In the genomic region with DNA sequence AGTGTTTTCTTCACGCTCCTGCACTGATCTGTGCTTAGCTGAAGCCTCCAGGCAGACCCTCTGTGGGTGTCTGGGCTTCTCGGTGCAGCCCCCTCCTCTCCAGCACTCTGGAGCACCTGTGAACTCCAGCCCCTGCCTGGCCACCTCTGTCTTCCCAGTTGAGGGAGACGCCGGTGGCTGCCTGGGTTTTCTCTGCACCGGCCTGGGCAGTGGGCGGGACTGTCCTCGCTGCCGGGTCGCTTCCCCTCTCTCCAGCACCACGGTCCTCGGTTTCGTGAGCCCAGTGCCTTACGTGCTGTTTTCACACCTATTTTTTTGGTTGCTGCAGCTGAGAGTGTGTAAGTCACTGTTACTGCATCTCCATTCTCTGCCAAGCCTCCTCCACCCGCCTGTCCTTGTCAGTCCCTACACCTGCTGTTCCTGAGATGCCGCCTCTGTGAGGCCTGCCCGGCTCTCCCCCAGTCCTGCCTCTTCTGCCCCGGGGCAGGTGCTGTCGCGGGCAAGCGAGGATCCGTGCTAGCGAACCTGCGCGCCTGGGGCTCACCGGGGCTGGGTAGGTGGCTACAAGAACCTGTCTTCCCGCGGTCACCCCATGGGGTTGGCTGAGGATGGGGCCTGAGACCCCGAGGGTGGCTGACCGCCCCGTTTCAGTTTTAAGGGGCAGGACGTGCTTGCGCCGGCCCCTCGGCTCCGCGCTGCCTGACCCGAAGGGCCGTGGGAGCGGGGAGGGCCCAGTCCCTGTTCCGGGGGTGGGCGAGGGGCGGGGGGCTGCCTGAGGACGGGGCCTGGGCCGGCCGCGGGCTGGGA, we compare ENCODE assay signal across 8 cellular contexts. TPM values are rescaled to one million over a fixed set of nuclear protein-coding genes. Genes with fewer than 3 reads are reported as not detected.
DNase-seq lines count a peak whose midpoint lies in the region; ATAC-seq and TF ChIP-seq lines count a peak whose summit lies in the region.

No MANE protein-coding gene starts in this region.

- H3K4me2 ChIP-seq in neuronal stem cell (ENCODE audit: insufficient read depth, low read length, poor library complexity, severe bottlenecking) = peak overlapping the region; percentile 83

- H3K4me1 ChIP-seq in neuronal stem cell (ENCODE audit: control insufficient read depth in 2 of 2, insufficient read depth in 1 of 2, low read depth in 1 of 2, low read length in 2 of 2) = peaks cover 19 to 23% of the 10 kb centered on the region in 2 donors

- peak overlapping the region; percentile 84 for H3K18ac ChIP-seq in neuronal stem cell (ENCODE audit: low read length)

- peaks cover 17% of the 10 kb centered on the region for H3K4me1 Mint-ChIP-seq in CD14-positive monocyte
- H3K4me1 Mint-ChIP-seq in activated CD4-positive, alpha-beta T cell treated with anti-CD3 and anti-CD28 coated beads, Interleukin-2, amount 10 ng/mL, durations not matched to agents 24 days and 14 days = peaks cover 13% of the 10 kb centered on the region

- peak overlapping the region; percentile 77 to 91 for H3K4me3 Mint-ChIP-seq in CD14-positive monocyte
- peak overlapping the region; percentile 72 for H3K4me3 Mint-ChIP-seq in activated CD4-positive, alpha-beta T cell treated with anti-CD3 and anti-CD28 coated beads, Interleukin-2, amount 10 ng/mL, durations not matched to agents 24 days and 14 days

- ATAC-seq in HG02840 (IDR thresholded peaks at IDR 0.05; ENCODE audit: low FRiP score, unreplicated experiment) = peak; percentile 2
- ATAC-seq in HG03469 (IDR thresholded peaks at IDR 0.05; ENCODE audit: unreplicated experiment) = no peak
- no peak for ATAC-seq in GM21526 (IDR thresholded peaks at IDR 0.05; ENCODE audit: low FRiP score, unreplicated experiment)

- peak overlapping the region; percentile 95 for H2AFZ ChIP-seq in neuronal stem cell (ENCODE audit: low read length)

- H3K27ac ChIP-seq in neuronal stem cell (replicated peaks; ENCODE audit: low read length) = no peak overlapping the region

- no peak overlapping the region for H4K91ac ChIP-seq in neuronal stem cell (ENCODE audit: low read depth, low read length, poor library complexity)

- H3K4me3 ChIP-seq in epithelial cell of esophagus (ENCODE audit: low read length) (peak overlapping the region; percentile 49), neuronal stem cell (ENCODE audit: low read length in 2 of 2) (peak overlapping the region; percentile 46 to 75)

- H3K4ac ChIP-seq in neuronal stem cell (ENCODE audit: low read length) = no peak overlapping the region

- peaks cover 0 to 2% of the 10 kb centered on the region in 2 donors for H3K36me3 Mint-ChIP-seq in CD14-positive monocyte
- peaks cover 8% of the 10 kb centered on the region for H3K36me3 Mint-ChIP-seq in activated CD4-positive, alpha-beta T cell treated with anti-CD3 and anti-CD28 coated beads, Interleukin-2, amount 10 ng/mL, durations not matched to agents 24 days and 14 days (ENCODE audit: low read depth)

- no peak overlapping the region for H2AK5ac ChIP-seq in neuronal stem cell (ENCODE audit: low read depth, low read length)

- peaks cover 5% of the 10 kb centered on the region for H3K79me1 ChIP-seq in neuronal stem cell (ENCODE audit: low read depth, low read length)

- no peak overlapping the region for H4K8ac ChIP-seq in neuronal stem cell (ENCODE audit: low read depth, low read length)

- H3K27ac Mint-ChIP-seq in CD14-positive monocyte = peak overlapping the region in 4 of 7 donors; percentile 16 to 69 (median 52)
- no peak overlapping the region for H3K27ac Mint-ChIP-seq in activated CD4-positive, alpha-beta T cell treated with anti-CD3 and anti-CD28 coated beads, Interleukin-2, amount 10 ng/mL, durations not matched to agents 24 days and 14 days

- intact Hi-C loops in CD14-positive monocyte (cut with micrococcal nuclease) = loop anchor here (5.0 to 10.0 kb wide), 3 partner anchors 37 to 576 kb away; a partner anchor contains a TSS
- intact Hi-C loops in activated CD4-positive, alpha-beta T cell treated with anti-CD3 and anti-CD28 coated beads, Interleukin-2, amount 10 ng/mL, durations not matched to agents 24 days and 14 days (cut with micrococcal nuclease) = loop anchor here (1.0 kb wide), 2 partner anchors 36 to 227 kb away; a partner anchor contains a TSS

- TF ChIP-seq CTCF in CD14-positive monocyte (IDR thresholded peaks at IDR 0.05) = no peak
- no peak for TF ChIP-seq CTCF in epithelial cell of esophagus (IDR thresholded peaks at IDR 0.05; ENCODE audit: insufficient read depth, low read depth, low read length, missing control alignments)

- WGBS in neuronal stem cell (ENCODE audit: extremely low coverage in 2 of 2, insufficient read length in 2 of 2, insufficient replicate concordance in 1 of 2), 2 donors = no CpG with 5 or more reads among the region's 46 CpGs

- no peak overlapping the region for H2BK5ac ChIP-seq in neuronal stem cell (ENCODE audit: low read length)

- no peak overlapping the region for H2BK120ac ChIP-seq in neuronal stem cell (ENCODE audit: low read depth, low read length)

- H3K9ac ChIP-seq in neuronal stem cell (ENCODE audit: low read depth, low read length, poor library complexity) = peak overlapping the region; percentile 89

- H2BK15ac ChIP-seq in neuronal stem cell (ENCODE audit: low read length) = peak overlapping the region; percentile 35

- peaks cover 6 to 30% (median 15%) of the 10 kb centered on the region in 7 donors for H3K9me3 Mint-ChIP-seq in CD14-positive monocyte
- H3K9me3 Mint-ChIP-seq in activated CD4-positive, alpha-beta T cell treated with anti-CD3 and anti-CD28 coated beads, Interleukin-2, amount 10 ng/mL, durations not matched to agents 24 days and 14 days = no peaks in the 10 kb centered on the region

- H3K14ac ChIP-seq in neuronal stem cell (ENCODE audit: low read length) = no peak overlapping the region

- peaks cover 7 to 14% of the 10 kb centered on the region in 2 donors for H3K36me3 ChIP-seq in neuronal stem cell (replicated peaks in 1 of 2; ENCODE audit: control insufficient read depth in 2 of 2, insufficient read depth in 2 of 2, low read length in 2 of 2)

- H3K27me3 Mint-ChIP-seq in CD14-positive monocyte (ENCODE audit: low read depth in 3 of 3) = peaks cover 38 to 62% (median 40%) of the 10 kb centered on the region in 3 donors
- H3K27me3 Mint-ChIP-seq in activated CD4-positive, alpha-beta T cell treated with anti-CD3 and anti-CD28 coated beads, Interleukin-2, amount 10 ng/mL, durations not matched to agents 24 days and 14 days = peaks cover 30% of the 10 kb centered on the region

- H2BK12ac ChIP-seq in neuronal stem cell (ENCODE audit: low read length) = no peak overlapping the region

- no peak for DNase-seq in CD14-positive monocyte (ENCODE audit: low spot score)
- DNase-seq in activated CD4-positive, alpha-beta T cell treated with anti-CD3 and anti-CD28 coated beads, Interleukin-2, amount 10 ng/mL, durations not matched to agents 24 days and 14 days = peak; percentile 81
- DNase-seq in epithelial cell of esophagus (ENCODE audit: low read depth) = peak; percentile 16
- DNase-seq in neuronal stem cell (ENCODE audit: low spot score) = no peak
- DNase-seq in COLO829 (ENCODE audit: low spot score) = no peak

- peaks cover 0 to 4% of the 10 kb centered on the region in 2 donors for H3K9me3 ChIP-seq in neuronal stem cell (replicated peaks in 1 of 2; ENCODE audit: control insufficient read depth in 2 of 2, insufficient read depth in 1 of 2, low read depth in 1 of 2, low read length in 2 of 2)

- H3K23ac ChIP-seq in neuronal stem cell (ENCODE audit: low read depth, low read length, poor library complexity) = peak overlapping the region; percentile 8

- peaks cover 13 to 61% (median 53%) of the 10 kb centered on the region in 3 experiments for H3K27me3 ChIP-seq in neuronal stem cell (ENCODE audit: control insufficient read depth in 3 of 3, insufficient read depth in 3 of 3, low read depth in 1 of 3, low read length in 3 of 3)

RNA-seq across cellular contexts. Expression of a gene that starts 2.4 kb away (rescaled TPM):
- under 1 TPM; 0.17 to 0.28 TPM for polyA plus RNA-seq in CD14-positive monocyte
- total RNA-seq in activated CD4-positive, alpha-beta T cell treated with anti-CD3 and anti-CD28 coated beads, Interleukin-2, amount 10 ng/mL, durations not matched to agents 24 days and 14 days = 18.2 and 18.9 TPM in 2 replicates
- polyA plus RNA-seq in neuronal stem cell (2013, experiment 1 of 2) = 67.8 TPM
- 66.3 TPM for polyA plus RNA-seq in neuronal stem cell (2013, experiment 2 of 2)

RNA-seq across cellular contexts. Expression of a gene that starts 15.8 kb away (rescaled TPM):
- under 1 TPM; 0.16 to 0.18 TPM for polyA plus RNA-seq in CD14-positive monocyte
- total RNA-seq in activated CD4-positive, alpha-beta T cell treated with anti-CD3 and anti-CD28 coated beads, Interleukin-2, amount 10 ng/mL, durations not matched to agents 24 days and 14 days = 0.26 TPM in 1 of 2 replicates, not detected in the other
- 0.13 TPM for polyA plus RNA-seq in neuronal stem cell (2013, experiment 1 of 2)
- 0.15 TPM for polyA plus RNA-seq in neuronal stem cell (2013, experiment 2 of 2)

RNA-seq across cellular contexts. Expression of a gene that starts 22.2 kb away (rescaled TPM):
- polyA plus RNA-seq in CD14-positive monocyte = 1 to 10 TPM; 6.4 to 8.5 TPM
- total RNA-seq in activated CD4-positive, alpha-beta T cell treated with anti-CD3 and anti-CD28 coated beads, Interleukin-2, amount 10 ng/mL, durations not matched to agents 24 days and 14 days = 30.4 and 31.2 TPM in 2 replicates
- polyA plus RNA-seq in neuronal stem cell (2013, experiment 1 of 2) = 6.9 TPM
- polyA plus RNA-seq in neuronal stem cell (2013, experiment 2 of 2) = 5.7 TPM

RNA-seq across cellular contexts. Expression of a gene that starts 35.7 kb away (rescaled TPM):
- 1 to 10 TPM in 1 of 2 donors, under 1 TPM in 1; 0.58 to 2.4 TPM for polyA plus RNA-seq in CD14-positive monocyte
- total RNA-seq in activated CD4-positive, alpha-beta T cell treated with anti-CD3 and anti-CD28 coated beads, Interleukin-2, amount 10 ng/mL, durations not matched to agents 24 days and 14 days = 15.2 and 16.6 TPM in 2 replicates
- 5.4 TPM for polyA plus RNA-seq in neuronal stem cell (2013, experiment 1 of 2)
- polyA plus RNA-seq in neuronal stem cell (2013, experiment 2 of 2) = 5.2 TPM

Comparison
In these comparisons a context has a peak if more than half of its experiments do, and no peak if none do; other contexts are left out.
1. DNase-seq: peak in activated CD4-positive, alpha-beta T cell treated with anti-CD3 and anti-CD28 coated beads, Interleukin-2, amount 10 ng/mL, durations not matched to agents 24 days and 14 days (single experiment) and epithelial cell of esophagus (single experiment); none in CD14-positive monocyte (single experiment), neuronal stem cell (single experiment) and COLO829 (single experiment).